11 cellular contexts compared by ENCODE assay signal in genomic region chr3:73451276-73451973, GRCh38.
A peak's percentile ranks its signal among the peaks of the same experiment; 100 is the strongest.
DNase-seq lines count a peak whose midpoint lies in the region; ATAC-seq, FAIRE-seq and TF ChIP-seq lines count a peak whose summit lies in the region.
"Had no signal": no experiment of that assay in that cellular context is flagged by ENCODE, and none has a peak within 500 bp of the region (broad histone marks: within the 10 kb centered on the region; RNA-seq: fewer than 3 reads in every experiment).

No MANE protein-coding gene starts in this region.

- H4K20me1 ChIP-seq in IMR-90 (ENCODE audit: insufficient read depth, low read length) (peaks cover 13% of the 10 kb centered on the region; the same call in 1 of the 2 replicates), GM12878 (ENCODE audit: control insufficient read depth, insufficient read depth) (no peaks in the 10 kb centered on the region)

- H2AK9ac ChIP-seq in IMR-90 (replicated peaks; ENCODE audit: low read depth, low read length, poor library complexity) = no peak overlapping the region

- no peaks in the 10 kb centered on the region for H3K9me3 Mint-ChIP-seq in natural killer cell

- peak; percentile 91 for DNase-seq in DMS153 (lab: John Stamatoyannopoulos, UW)
- DNase-seq in IMR-90 = peak; percentile 70
- peak; percentile 23 for DNase-seq in GM12878 (ENCODE audit: low read depth, low spot score)
- DNase-seq in sigmoid colon = no peak
- DNase-seq in activated T-cell treated with anti-CD3 and anti-CD28 coated beads, Interleukin-2, amount 50 U/mL, for 48 hours = no peak
- DNase-seq in upper lobe of left lung = no peak
- no peak for DNase-seq in natural killer cell
- DNase-seq: PC-9 had no signal

- no peak overlapping the region for H4K8ac ChIP-seq in IMR-90 (ENCODE audit: low read depth in 2 of 2, low read length in 2 of 2)

- no peak overlapping the region for H3K14ac ChIP-seq in IMR-90 (replicated peaks; ENCODE audit: low read depth, low read length)

- no peak overlapping the region for H2AFZ ChIP-seq in IMR-90 (replicated peaks; ENCODE audit: low read length, poor library complexity)
- H2AFZ ChIP-seq in GM12878 (ENCODE audit: control insufficient read depth, low read depth, low read length) = peak overlapping the region; percentile 18
- H2AFZ ChIP-seq: PC-9 had no signal

- no peak overlapping the region; the same call in 1 of the 2 replicates for H3K56ac ChIP-seq in IMR-90 (ENCODE audit: extremely low read depth, insufficient read depth, low read length)

- H3K4me2 ChIP-seq in IMR-90 (ENCODE audit: low read depth, low read length) = no peak overlapping the region
- H3K4me2 ChIP-seq in GM12878 (ENCODE audit: control insufficient read depth, insufficient read depth) = peak overlapping the region; percentile 51
- H3K4me2 ChIP-seq: PC-9 had no signal

- dilution Hi-C loops in IMR-90 (cut with HindIII; ENCODE audit: low sequenced_read_pairs, unreplicated experiment) = no loop called here

- no peaks in the 10 kb centered on the region for H3K36me3 Mint-ChIP-seq in natural killer cell

- POLR2A ChIA-PET in IMR-90 (lab: Charles Lee; ENCODE audit: unreplicated experiment) (interaction anchor here (0.6 kb wide), 1 partner anchor 816 kb away, joined by 3 read pairs; no protein-coding TSS in a partner anchor), GM12878 (lab: Charles Lee) (interaction anchor here (1.1 kb wide), 1 partner anchor 12 kb away, joined by 3 read pairs; no protein-coding TSS in a partner anchor)

- intact Hi-C loops in IMR-90 (cut with micrococcal nuclease) (no loop called here), GM12878 (cut with micrococcal nuclease; ENCODE audit: unreplicated experiment) (no loop called here), sigmoid colon (cut with DNase I) (no loop called here), natural killer cell (cut with micrococcal nuclease) (no loop called here)

- peaks cover 11% of the 10 kb centered on the region for H3K4me1 ChIP-seq in IMR-90 (ENCODE audit: control insufficient read depth, insufficient read depth, low read length)
- peaks cover 37% of the 10 kb centered on the region for H3K4me1 ChIP-seq in GM12878 (ENCODE audit: control insufficient read depth, insufficient read depth, low read length)
- H3K4me1 ChIP-seq in sigmoid colon = peaks cover 0 to 91% (median 75%) of the 10 kb centered on the region in 4 donors
- H3K4me1 ChIP-seq in upper lobe of left lung = peaks cover 0 to 5% (median 4%) of the 10 kb centered on the region in 4 donors

- BruUV-seq in IMR-90 (replicated peaks; lab: Mats Ljungman, UMichigan) (no TSS peak), GM12878 (replicated peaks; lab: Mats Ljungman, UMichigan) (no TSS peak)

- H2BK15ac ChIP-seq in IMR-90 (ENCODE audit: low read depth, low read length) = no peak overlapping the region

- H3K79me1 ChIP-seq in IMR-90 (ENCODE audit: low read depth in 1 of 2, low read length in 2 of 2) = peaks cover 0 to 16% of the 10 kb centered on the region in 2 experiments; a peak in 2 of 4 replicates

- TF ChIP-seq EP300 in GM12878 (IDR thresholded peaks at IDR 0.05; ENCODE audit: borderline replicate concordance in 1 of 2, control insufficient read depth in 1 of 2, low read depth in 2 of 2, low read length in 2 of 2) (peak; percentile 47 to 50; a peak in 1 of 4 replicates), sigmoid colon (IDR thresholded peaks at IDR 0.05) (no peak), upper lobe of left lung (IDR thresholded peaks at IDR 0.05) (no peak)

- no CpG with 5 or more reads among the region's 3 CpGs for WGBS in IMR-90 (ENCODE audit: extremely low coverage in 2 of 2, insufficient read length in 1 of 2), 2 experiments
- 11% methylated on average over 3 of the region's 3 CpGs for WGBS in GM12878 (ENCODE audit: insufficient coverage, insufficient replicate concordance, low lambda C conversion rate, missing lambda C conversion rate)
- 19 to 26% methylated on average over 3 of the region's 3 CpGs for WGBS in sigmoid colon, 2 donors
- 43 to 45% methylated on average over 3 of the region's 3 CpGs for WGBS in upper lobe of left lung, 2 donors

- H3K4me3 Mint-ChIP-seq in natural killer cell = no peak overlapping the region

- H3K9me3 ChIP-seq in IMR-90 (ENCODE audit: control insufficient read depth, insufficient read depth, low read length) (no peaks in the 10 kb centered on the region), GM12878 (replicated peaks; ENCODE audit: control insufficient read depth, insufficient read depth, low read length) (no peaks in the 10 kb centered on the region; the same call in 2 of the 3 replicates), sigmoid colon (no peaks in the 10 kb centered on the region), upper lobe of left lung (no peaks in the 10 kb centered on the region)

- H3K9ac ChIP-seq in IMR-90 (ENCODE audit: low read depth, low read length) (no peak overlapping the region), GM12878 (ENCODE audit: control insufficient read depth, insufficient read depth, low read length) (no peak overlapping the region)

- no peak overlapping the region for H2BK120ac ChIP-seq in IMR-90 (ENCODE audit: low read depth, low read length)

- H3K23ac ChIP-seq in IMR-90 (ENCODE audit: low read depth, low read length) = no peak overlapping the region

- no peak overlapping the region for H3K18ac ChIP-seq in IMR-90 (ENCODE audit: low read depth, low read length)

- H3K9me1 ChIP-seq in IMR-90 (ENCODE audit: insufficient read depth, low read length) = no peaks in the 10 kb centered on the region; the same call in 1 of the 2 replicates

- no peaks in the 10 kb centered on the region for H3K79me2 ChIP-seq in GM12878 (ENCODE audit: control insufficient read depth, insufficient read depth, low read length)

- H3K4ac ChIP-seq in IMR-90 (ENCODE audit: low read depth, low read length) = no peak overlapping the region

- TF ChIP-seq POLR2A in IMR-90 (IDR thresholded peaks at IDR 0.05; ENCODE audit: low read depth, low read length) = no peak
- TF ChIP-seq POLR2A in GM12878 (IDR thresholded peaks at IDR 0.05; ENCODE audit: low read depth, low read length) = no peak
- no peak for TF ChIP-seq POLR2A in sigmoid colon (IDR thresholded peaks at IDR 0.05)
- TF ChIP-seq POLR2A in upper lobe of left lung (IDR thresholded peaks at IDR 0.05) = no peak

- H3K4me3 ChIP-seq in IMR-90 (ENCODE audit: insufficient read depth, low read depth, low read length) = no peak overlapping the region
- no peak overlapping the region for H3K4me3 ChIP-seq in GM12878
- H3K4me3 ChIP-seq in sigmoid colon = no peak overlapping the region
- no peak overlapping the region for H3K4me3 ChIP-seq in upper lobe of left lung
- H3K4me3 ChIP-seq: PC-9 had no signal

- no peak overlapping the region for H4K91ac ChIP-seq in IMR-90 (ENCODE audit: insufficient read depth, low read depth, low read length)

- H3K27me3 Mint-ChIP-seq in natural killer cell (ENCODE audit: low read depth in 2 of 2) = no peaks in the 10 kb centered on the region

- H3K27ac ChIP-seq in IMR-90 (ENCODE audit: insufficient read depth, low read length) (no peak overlapping the region), GM12878 (ENCODE audit: control insufficient read depth, insufficient read depth) (0 out of 2 replicates have a peak overlapping the region, but pooled peaks have one; percentile 9), sigmoid colon (peak overlapping the region in 2 of 4 donors; percentile 8 to 37), upper lobe of left lung (peak overlapping the region in 1 of 4 donors; percentile 5)
- H3K27ac ChIP-seq: PC-9 had no signal

- SMC1A ChIA-PET in GM12878 (lab: Charles Lee; ENCODE audit: uncharacterized antibody, unreplicated experiment) = interaction anchor here (0.6 to 3.1 kb wide), 8 partner anchors 22 to 1737 kb away, joined by 3 to 16 read pairs (median 3); no protein-coding TSS in a partner anchor

- H3K27me3 ChIP-seq in IMR-90 (ENCODE audit: control insufficient read depth, insufficient read depth, low read length) (no peaks in the 10 kb centered on the region), GM12878 (replicated peaks in 1 of 2; ENCODE audit: control insufficient read depth in 2 of 2, insufficient read depth in 2 of 2, low read length in 1 of 2) (no peaks in the 10 kb centered on the region), sigmoid colon (no peaks in the 10 kb centered on the region), upper lobe of left lung (no peaks in the 10 kb centered on the region)

- in situ Hi-C loops in IMR-90 (cut with MboI; ENCODE audit: low sequenced_read_pairs) (no loop called here), GM12878 (cut with MboI) (loop anchor here (5.0 kb wide), 1 partner anchor 51 kb away; no protein-coding TSS in a partner anchor)

- H2AK5ac ChIP-seq in IMR-90 (ENCODE audit: low read depth, low read length) = no peak overlapping the region

- ATAC-seq in GM19452 (IDR thresholded peaks at IDR 0.05; ENCODE audit: unreplicated experiment) (peak; percentile 31), IMR-90 (ENCODE audit: low read depth) (peak; percentile 62), GM12878 (peak; percentile 55), upper lobe of left lung (ENCODE audit: low FRiP score in 2 of 2) (no peak), natural killer cell (no peak)

- FAIRE-seq in GM12878 (lab: Jason Lieb, UNC) = no peak
- FAIRE-seq: keratinocyte, urothelium cell line had no signal

- TF ChIP-seq CTCF in IMR-90 (conservative IDR thresholded peaks at IDR 0.05; ENCODE audit: low read depth, low read length) = no peak
- no peak for TF ChIP-seq CTCF in GM12878 (IDR thresholded peaks at IDR 0.05 in 2 of 3, conservative IDR thresholded peaks at IDR 0.05 in 1 of 3; ENCODE audit: control insufficient read depth in 2 of 3, extremely low read depth in 1 of 3, insufficient read depth in 1 of 3, low read depth in 3 of 3, low read length in 3 of 3)
- TF ChIP-seq CTCF in sigmoid colon (IDR thresholded peaks at IDR 0.05) = no peak
- TF ChIP-seq CTCF in upper lobe of left lung (IDR thresholded peaks at IDR 0.05) = no peak
- TF ChIP-seq CTCF in natural killer cell (IDR thresholded peaks at IDR 0.05) = no peak

- H3K4me1 Mint-ChIP-seq in natural killer cell = no peaks in the 10 kb centered on the region

- CTCF ChIA-PET in IMR-90 (lab: Yijun Ruan, JAX) = interaction anchor here (0.6 to 1.1 kb wide), 4 partner anchors 20 to 411 kb away, joined by 3 read pairs; no protein-coding TSS in a partner anchor
- CTCF ChIA-PET in GM12878 (lab: Yijun Ruan, JAX) = interaction anchor here (8.1 kb wide), 1 partner anchor 52 kb away, joined by 110 read pairs; no protein-coding TSS in a partner anchor

- no peaks in the 10 kb centered on the region for H3K36me3 ChIP-seq in IMR-90 (ENCODE audit: control insufficient read depth, insufficient read depth, low read length)
- H3K36me3 ChIP-seq in GM12878 (ENCODE audit: control insufficient read depth in 2 of 2, insufficient read depth in 2 of 2, low read length in 1 of 2) = no peaks in the 10 kb centered on the region
- no peaks in the 10 kb centered on the region for H3K36me3 ChIP-seq in sigmoid colon
- no peaks in the 10 kb centered on the region for H3K36me3 ChIP-seq in upper lobe of left lung

- H4K5ac ChIP-seq in IMR-90 (ENCODE audit: low read depth, low read length) = no peak overlapping the region

- RAD21 ChIA-PET in GM12878 (lab: Charles Lee; ENCODE audit: unreplicated experiment) = interaction anchor here (1.4 kb wide), 1 partner anchor 51 kb away, joined by 10 read pairs; no protein-coding TSS in a partner anchor

- H2BK20ac ChIP-seq in IMR-90 (ENCODE audit: low read depth, low read length) = no peak overlapping the region; the same call in 1 of the 2 replicates

- no peak overlapping the region for H3K27ac Mint-ChIP-seq in natural killer cell

- H2BK5ac ChIP-seq in IMR-90 (ENCODE audit: low read depth, low read length, poor library complexity, severe bottlenecking) = no peak overlapping the region

- TF ChIP-seq RAD21 in IMR-90 (IDR thresholded peaks at IDR 0.05; ENCODE audit: low read length) (no peak), GM12878 (IDR thresholded peaks at IDR 0.05; ENCODE audit: insufficient read depth, low read depth, low read length) (no peak)

Comparison
In these comparisons a context has a peak if more than half of its experiments do, and no peak if none do; other contexts are left out.
1. DNase-seq: peak in DMS153 (single experiment), IMR-90 (single experiment) and GM12878 (single experiment); none in sigmoid colon (single experiment), activated T-cell treated with anti-CD3 and anti-CD28 coated beads, Interleukin-2, amount 50 U/mL, for 48 hours (0 of 2), upper lobe of left lung (0 of 2) and natural killer cell (single experiment).
2. ATAC-seq: peak in GM19452 (single experiment), IMR-90 (single experiment) and GM12878 (single experiment); none in upper lobe of left lung (0 of 2) and natural killer cell (0 of 3).